In the genomic region with DNA sequence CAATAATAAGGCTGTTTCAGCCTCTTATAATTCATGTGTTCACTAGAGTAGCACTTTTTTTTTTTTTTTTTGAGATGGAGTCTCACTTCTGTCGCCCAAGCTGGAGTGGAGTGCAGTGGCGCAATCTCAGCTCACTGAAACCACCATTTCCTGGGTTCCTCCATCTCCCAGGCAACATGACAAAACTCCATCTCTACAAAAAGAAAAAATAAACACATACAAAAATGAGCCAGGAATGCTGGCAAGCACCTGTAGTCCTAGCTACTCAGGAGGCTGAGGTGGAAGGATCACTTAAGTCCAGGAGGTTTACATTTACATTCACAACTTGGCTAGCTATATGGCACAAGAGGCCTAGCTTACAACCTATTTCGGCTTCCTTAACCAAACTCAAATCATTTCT, we compare ENCODE assay signal across 13 cellular contexts. TPM values are rescaled to one million over a fixed set of nuclear protein-coding genes. Genes with fewer than 3 reads are reported as not detected.
DNase-seq lines count a peak whose midpoint lies in the region; ATAC-seq and TF ChIP-seq lines count a peak whose summit lies in the region.
"Had no signal": no experiment of that assay in that cellular context is flagged by ENCODE, and none has a peak within 500 bp of the region (broad histone marks: within the 10 kb centered on the region; RNA-seq: fewer than 3 reads in every experiment).

No MANE protein-coding gene starts in this region.

- H3K27me3 Mint-ChIP-seq in CD14-positive monocyte (ENCODE audit: low read depth in 3 of 3), result no peaks in the 10 kb centered on the region
- H3K27me3 Mint-ChIP-seq in CD8-positive, alpha-beta memory T cell, result no peaks in the 10 kb centered on the region
- H3K27me3 Mint-ChIP-seq in activated CD8-positive, alpha-beta T cell treated with anti-CD3 and anti-CD28 coated beads, Interleukin-2, amount 10 ng/mL, durations not matched to agents 7 days and 5 days (ENCODE audit: low read depth), result no peaks in the 10 kb centered on the region
- H3K27me3 Mint-ChIP-seq in naive thymus-derived CD4-positive, alpha-beta T cell, result no peaks in the 10 kb centered on the region
- H3K27me3 Mint-ChIP-seq in stimulated activated naive B cell treated with anti-CD40 and anti-IgM and Interleukin-4, amounts not matched to agents 10 μg/mL and 1 μg/mL and 100 μg/mL, for 72 hours, result no peaks in the 10 kb centered on the region

- no peaks in the 10 kb centered on the region for H3K27me3 ChIP-seq in CD8-positive, alpha-beta memory T cell (ENCODE audit: insufficient read depth, low read length, poor library complexity, severe bottlenecking)
- no peaks in the 10 kb centered on the region for H3K27me3 ChIP-seq in naive thymus-derived CD4-positive, alpha-beta T cell (ENCODE audit: control insufficient read depth in 2 of 2, insufficient read depth in 2 of 2, low read length in 2 of 2)
- H3K27me3 ChIP-seq: right lobe of liver had no signal

- POLR2A ChIA-PET in CD8-positive, alpha-beta memory T cell (lab: Charles Lee), result interaction anchor here (0.6 kb wide), 1 partner anchor 21 kb away, joined by 3 read pairs; no protein-coding TSS in a partner anchor
- POLR2A ChIA-PET in activated CD8-positive, alpha-beta T cell treated with anti-CD3 and anti-CD28 coated beads, Interleukin-2, amount 10 ng/mL, durations not matched to agents 7 days and 5 days (lab: Charles Lee), result interaction anchor here (0.6 to 1.4 kb wide), 3 partner anchors 78 to 396 kb away, joined by 3 to 5 read pairs (median 3); a partner anchor contains a TSS
- POLR2A ChIA-PET in naive thymus-derived CD4-positive, alpha-beta T cell (lab: Charles Lee), result interaction anchor here (0.6 to 1.2 kb wide), 4 partner anchors 9 to 1415 kb away, joined by 3 to 4 read pairs (median 4); a partner anchor contains a TSS

- H3K4me1 Mint-ChIP-seq in CD14-positive monocyte, result peaks cover 30% of the 10 kb centered on the region
- peaks cover 26 to 50% (median 28%) of the 10 kb centered on the region in 3 donors for H3K4me1 Mint-ChIP-seq in CD8-positive, alpha-beta memory T cell
- peaks cover 31% of the 10 kb centered on the region for H3K4me1 Mint-ChIP-seq in activated CD8-positive, alpha-beta T cell treated with anti-CD3 and anti-CD28 coated beads, Interleukin-2, amount 10 ng/mL, durations not matched to agents 7 days and 5 days (ENCODE audit: low read depth)
- H3K4me1 Mint-ChIP-seq in naive thymus-derived CD4-positive, alpha-beta T cell, result peaks cover 15 to 56% (median 36%) of the 10 kb centered on the region in 7 donors
- H3K4me1 Mint-ChIP-seq in stimulated activated naive B cell treated with anti-CD40 and anti-IgM and Interleukin-4, amounts not matched to agents 10 μg/mL and 1 μg/mL and 100 μg/mL, for 72 hours, result peaks cover 5 to 19% of the 10 kb centered on the region in 2 donors

- H3K4me3 Mint-ChIP-seq in CD14-positive monocyte, result peak overlapping the region; percentile 16 to 69
- H3K4me3 Mint-ChIP-seq in CD8-positive, alpha-beta memory T cell, result peak overlapping the region in 2 of 7 donors; percentile 21 to 52
- H3K4me3 Mint-ChIP-seq in activated CD8-positive, alpha-beta T cell treated with anti-CD3 and anti-CD28 coated beads, Interleukin-2, amount 10 ng/mL, durations not matched to agents 7 days and 5 days, result no peak overlapping the region
- H3K4me3 Mint-ChIP-seq in naive thymus-derived CD4-positive, alpha-beta T cell, result peak overlapping the region in 8 of 10 donors; percentile 47 to 73 (median 57)
- no peak overlapping the region for H3K4me3 Mint-ChIP-seq in stimulated activated naive B cell treated with anti-CD40 and anti-IgM and Interleukin-4, amounts not matched to agents 10 μg/mL and 1 μg/mL and 100 μg/mL, for 72 hours

- H3K36me3 ChIP-seq in CD8-positive, alpha-beta memory T cell (ENCODE audit: insufficient read depth, low read length), result peaks cover 30% of the 10 kb centered on the region
- H3K36me3 ChIP-seq in naive thymus-derived CD4-positive, alpha-beta T cell (ENCODE audit: control insufficient read depth in 2 of 3, insufficient read depth in 3 of 3, low read length in 3 of 3), result peaks cover 11 to 62% (median 15%) of the 10 kb centered on the region in 3 experiments

- peaks cover 55 to 89% of the 10 kb centered on the region in 2 donors for H3K36me3 Mint-ChIP-seq in CD14-positive monocyte
- peaks cover 4 to 74% (median 11%) of the 10 kb centered on the region in 3 donors for H3K36me3 Mint-ChIP-seq in CD8-positive, alpha-beta memory T cell
- H3K36me3 Mint-ChIP-seq in activated CD8-positive, alpha-beta T cell treated with anti-CD3 and anti-CD28 coated beads, Interleukin-2, amount 10 ng/mL, durations not matched to agents 7 days and 5 days (ENCODE audit: low read depth), result peaks cover 54% of the 10 kb centered on the region
- H3K36me3 Mint-ChIP-seq in naive thymus-derived CD4-positive, alpha-beta T cell, result peaks cover 5 to 30% (median 24%) of the 10 kb centered on the region in 5 donors
- peaks cover 21 to 28% of the 10 kb centered on the region in 2 donors for H3K36me3 Mint-ChIP-seq in stimulated activated naive B cell treated with anti-CD40 and anti-IgM and Interleukin-4, amounts not matched to agents 10 μg/mL and 1 μg/mL and 100 μg/mL, for 72 hours

- TF ChIP-seq CTCF in CD14-positive monocyte (IDR thresholded peaks at IDR 0.05), result no peak

- CTCF ChIA-PET in CD8-positive, alpha-beta memory T cell (lab: Charles Lee), result interaction anchor here (1.1 to 1.7 kb wide), 2 partner anchors 100 to 116 kb away, joined by 3 to 7 read pairs; no protein-coding TSS in a partner anchor
- CTCF ChIA-PET in activated CD8-positive, alpha-beta T cell treated with anti-CD3 and anti-CD28 coated beads, Interleukin-2, amount 10 ng/mL, durations not matched to agents 7 days and 5 days (lab: Charles Lee), result interaction anchor here (3.4 kb wide), 1 partner anchor 116 kb away, joined by 15 read pairs; no protein-coding TSS in a partner anchor
- CTCF ChIA-PET in naive thymus-derived CD4-positive, alpha-beta T cell (lab: Charles Lee), result interaction anchor here (0.6 to 0.9 kb wide), 4 partner anchors 111 to 905 kb away, joined by 3 to 6 read pairs (median 4); no protein-coding TSS in a partner anchor

- H3K27ac Mint-ChIP-seq in CD14-positive monocyte, result peak overlapping the region; percentile 93 to 96 (median 96)
- H3K27ac Mint-ChIP-seq in CD8-positive, alpha-beta memory T cell, result peak overlapping the region; percentile 71 to 93 (median 89)
- peak overlapping the region; percentile 81 for H3K27ac Mint-ChIP-seq in activated CD8-positive, alpha-beta T cell treated with anti-CD3 and anti-CD28 coated beads, Interleukin-2, amount 10 ng/mL, durations not matched to agents 7 days and 5 days
- H3K27ac Mint-ChIP-seq in naive thymus-derived CD4-positive, alpha-beta T cell, result peak overlapping the region; percentile 81 to 97 (median 94)
- H3K27ac Mint-ChIP-seq in stimulated activated naive B cell treated with anti-CD40 and anti-IgM and Interleukin-4, amounts not matched to agents 10 μg/mL and 1 μg/mL and 100 μg/mL, for 72 hours, result no peak overlapping the region

- peak; percentile 55 for DNase-seq in CD14-positive monocyte (ENCODE audit: low spot score)
- DNase-seq in CD8-positive, alpha-beta memory T cell, result peak in 2 of 5 donors; percentile 44 to 50
- DNase-seq in activated CD8-positive, alpha-beta T cell treated with anti-CD3 and anti-CD28 coated beads, Interleukin-2, amount 10 ng/mL, durations not matched to agents 7 days and 5 days, result no peak
- peak in 7 of 9 donors; percentile 25 to 58 (median 38) for DNase-seq in naive thymus-derived CD4-positive, alpha-beta T cell
- DNase-seq in GM03348 (ENCODE audit: low spot score), result no peak
- DNase-seq in stimulated activated naive B cell treated with anti-CD40 and anti-IgM and Interleukin-4, amounts not matched to agents 10 μg/mL and 1 μg/mL and 100 μg/mL, for 72 hours, result no peak
- DNase-seq in islet precursor cell, result no peak
- DNase-seq: activated CD4-positive, CD25-positive, alpha-beta regulatory T cell; NCI-H187 treated with DMSO at 0.1 percent for 48 hours; NCI-H748 treated with DMSO at 0.1 percent for 48 hours; right lobe of liver; SHP77 treated with DMSO at 0.1 percent for 48 hours had no signal

- intact Hi-C loops in CD14-positive monocyte (cut with micrococcal nuclease), result no loop called here
- intact Hi-C loops in naive thymus-derived CD4-positive, alpha-beta T cell (cut with micrococcal nuclease), result no loop called here

- H3K9me3 Mint-ChIP-seq in CD14-positive monocyte, result peaks cover 0 to 2% (median 0%) of the 10 kb centered on the region in 7 donors
- H3K9me3 Mint-ChIP-seq in CD8-positive, alpha-beta memory T cell, result no peaks in the 10 kb centered on the region
- no peaks in the 10 kb centered on the region for H3K9me3 Mint-ChIP-seq in activated CD8-positive, alpha-beta T cell treated with anti-CD3 and anti-CD28 coated beads, Interleukin-2, amount 10 ng/mL, durations not matched to agents 7 days and 5 days (ENCODE audit: insufficient read depth)
- H3K9me3 Mint-ChIP-seq in naive thymus-derived CD4-positive, alpha-beta T cell, result no peaks in the 10 kb centered on the region
- H3K9me3 Mint-ChIP-seq in stimulated activated naive B cell treated with anti-CD40 and anti-IgM and Interleukin-4, amounts not matched to agents 10 μg/mL and 1 μg/mL and 100 μg/mL, for 72 hours, result no peaks in the 10 kb centered on the region

- ATAC-seq in activated CD8-positive, alpha-beta T cell treated with anti-CD3 and anti-CD28 coated beads, Interleukin-2, amount 10 ng/mL, durations not matched to agents 7 days and 5 days, result peak; percentile 62
- ATAC-seq in naive thymus-derived CD4-positive, alpha-beta T cell, result peak; percentile 84
- no peak for ATAC-seq in stimulated activated naive B cell treated with anti-CD40 and anti-IgM and Interleukin-4, amounts not matched to agents 10 μg/mL and 1 μg/mL and 100 μg/mL, for 72 hours (replicated peaks)

- no peak overlapping the region for H3K27ac ChIP-seq in CD8-positive, alpha-beta memory T cell (ENCODE audit: low read depth, low read length)
- peak overlapping the region; percentile 69 for H3K27ac ChIP-seq in naive thymus-derived CD4-positive, alpha-beta T cell (ENCODE audit: low read depth, low read length)
- H3K27ac ChIP-seq: right lobe of liver had no signal

- H3K9me3 ChIP-seq in CD8-positive, alpha-beta memory T cell (ENCODE audit: low read length), result no peaks in the 10 kb centered on the region
- H3K9me3 ChIP-seq in naive thymus-derived CD4-positive, alpha-beta T cell (ENCODE audit: control insufficient read depth in 2 of 3, low read length in 3 of 3), result no peaks in the 10 kb centered on the region
- H3K9me3 ChIP-seq: right lobe of liver had no signal

- H3K4me1 ChIP-seq in CD8-positive, alpha-beta memory T cell (ENCODE audit: insufficient read depth, low read length), result peaks cover 26% of the 10 kb centered on the region
- peaks cover 3 to 12% of the 10 kb centered on the region in 2 donors for H3K4me1 ChIP-seq in naive thymus-derived CD4-positive, alpha-beta T cell (ENCODE audit: control insufficient read depth in 2 of 2, insufficient read depth in 2 of 2, low read length in 2 of 2)
- H3K4me1 ChIP-seq: right lobe of liver had no signal

- H3K4me3 ChIP-seq in CD8-positive, alpha-beta memory T cell (ENCODE audit: low read length), result no peak overlapping the region
- no peak overlapping the region for H3K4me3 ChIP-seq in naive thymus-derived CD4-positive, alpha-beta T cell (ENCODE audit: low read length)
- H3K4me3 ChIP-seq: coronary artery, right lobe of liver had no signal

RNA-seq across cellular contexts. Expression of a gene that starts 6.8 kb away (rescaled TPM):
- 10 to 100 TPM; 68.6 to 78.9 TPM for polyA plus RNA-seq in CD14-positive monocyte
- 10 to 100 TPM; 72.6 to 73.0 TPM for total RNA-seq in CD8-positive, alpha-beta memory T cell
- polyA plus RNA-seq in CD8-positive, alpha-beta memory T cell, result 69.9 TPM
- 10 to 100 TPM; 72.1 to 74.0 TPM for total RNA-seq in activated CD8-positive, alpha-beta T cell treated with anti-CD3 and anti-CD28 coated beads, Interleukin-2, amount 10 ng/mL, durations not matched to agents 7 days and 5 days
- 100 to 1,000 TPM in 4 of 5 experiments, 10 to 100 TPM in 1; 98.3 to 135 (median 109) TPM for total RNA-seq in naive thymus-derived CD4-positive, alpha-beta T cell
- 10 to 100 TPM; 54.6 to 82.5 TPM for polyA plus RNA-seq in naive thymus-derived CD4-positive, alpha-beta T cell

RNA-seq across cellular contexts. Expression of a gene that starts 25.1 kb away (rescaled TPM):
- 1,000 to 10,000 TPM; 1,394 to 2,105 TPM for polyA plus RNA-seq in CD14-positive monocyte
- 100 to 1,000 TPM; 223 to 231 TPM for total RNA-seq in CD8-positive, alpha-beta memory T cell
- polyA plus RNA-seq in CD8-positive, alpha-beta memory T cell, result 140 TPM
- 100 to 1,000 TPM; 115 to 119 TPM for total RNA-seq in activated CD8-positive, alpha-beta T cell treated with anti-CD3 and anti-CD28 coated beads, Interleukin-2, amount 10 ng/mL, durations not matched to agents 7 days and 5 days
- total RNA-seq in naive thymus-derived CD4-positive, alpha-beta T cell, result 100 to 1,000 TPM in 2 of 5 experiments, 10 to 100 TPM in 3; 56.9 to 201 (median 86.9) TPM
- 100 to 1,000 TPM; 154 to 157 TPM for polyA plus RNA-seq in naive thymus-derived CD4-positive, alpha-beta T cell

RNA-seq across cellular contexts. Expression of a gene that starts 56.1 kb away (rescaled TPM):
- 1 to 10 TPM in 1 of 2 donors, under 1 TPM in 1; 0.60 to 1.0 TPM for polyA plus RNA-seq in CD14-positive monocyte
- total RNA-seq in CD8-positive, alpha-beta memory T cell, result 1 to 10 TPM; 6.1 to 6.6 TPM
- 1.8 TPM for polyA plus RNA-seq in CD8-positive, alpha-beta memory T cell
- total RNA-seq in activated CD8-positive, alpha-beta T cell treated with anti-CD3 and anti-CD28 coated beads, Interleukin-2, amount 10 ng/mL, durations not matched to agents 7 days and 5 days, result 10 to 100 TPM; 10.4 to 11.1 TPM
- total RNA-seq in naive thymus-derived CD4-positive, alpha-beta T cell, result 10 to 100 TPM in 4 of 5 experiments, 1 to 10 TPM in 1; 8.6 to 14.5 (median 10.9) TPM
- polyA plus RNA-seq in naive thymus-derived CD4-positive, alpha-beta T cell, result 1 to 10 TPM; 1.3 to 2.3 TPM

Comparison
In these comparisons a context has a peak if more than half of its experiments do, and no peak if none do; other contexts are left out.
1. DNase-seq: peak in CD14-positive monocyte (single experiment) and naive thymus-derived CD4-positive, alpha-beta T cell (7 of 9); none in activated CD8-positive, alpha-beta T cell treated with anti-CD3 and anti-CD28 coated beads, Interleukin-2, amount 10 ng/mL, durations not matched to agents 7 days and 5 days (single experiment), GM03348 (single experiment), stimulated activated naive B cell treated with anti-CD40 and anti-IgM and Interleukin-4, amounts not matched to agents 10 μg/mL and 1 μg/mL and 100 μg/mL, for 72 hours (single experiment) and islet precursor cell (single experiment).
2. H3K4me3 Mint-ChIP-seq: peak in CD14-positive monocyte (2 of 2) and naive thymus-derived CD4-positive, alpha-beta T cell (8 of 10); none in activated CD8-positive, alpha-beta T cell treated with anti-CD3 and anti-CD28 coated beads, Interleukin-2, amount 10 ng/mL, durations not matched to agents 7 days and 5 days (single experiment) and stimulated activated naive B cell treated with anti-CD40 and anti-IgM and Interleukin-4, amounts not matched to agents 10 μg/mL and 1 μg/mL and 100 μg/mL, for 72 hours (0 of 2).
3. ATAC-seq: peak in activated CD8-positive, alpha-beta T cell treated with anti-CD3 and anti-CD28 coated beads, Interleukin-2, amount 10 ng/mL, durations not matched to agents 7 days and 5 days (single experiment) and naive thymus-derived CD4-positive, alpha-beta T cell (single experiment); none in stimulated activated naive B cell treated with anti-CD40 and anti-IgM and Interleukin-4, amounts not matched to agents 10 μg/mL and 1 μg/mL and 100 μg/mL, for 72 hours (0 of 2).